Comparison of ENCODE assay signal across 1 cellular context in the genomic region with DNA sequence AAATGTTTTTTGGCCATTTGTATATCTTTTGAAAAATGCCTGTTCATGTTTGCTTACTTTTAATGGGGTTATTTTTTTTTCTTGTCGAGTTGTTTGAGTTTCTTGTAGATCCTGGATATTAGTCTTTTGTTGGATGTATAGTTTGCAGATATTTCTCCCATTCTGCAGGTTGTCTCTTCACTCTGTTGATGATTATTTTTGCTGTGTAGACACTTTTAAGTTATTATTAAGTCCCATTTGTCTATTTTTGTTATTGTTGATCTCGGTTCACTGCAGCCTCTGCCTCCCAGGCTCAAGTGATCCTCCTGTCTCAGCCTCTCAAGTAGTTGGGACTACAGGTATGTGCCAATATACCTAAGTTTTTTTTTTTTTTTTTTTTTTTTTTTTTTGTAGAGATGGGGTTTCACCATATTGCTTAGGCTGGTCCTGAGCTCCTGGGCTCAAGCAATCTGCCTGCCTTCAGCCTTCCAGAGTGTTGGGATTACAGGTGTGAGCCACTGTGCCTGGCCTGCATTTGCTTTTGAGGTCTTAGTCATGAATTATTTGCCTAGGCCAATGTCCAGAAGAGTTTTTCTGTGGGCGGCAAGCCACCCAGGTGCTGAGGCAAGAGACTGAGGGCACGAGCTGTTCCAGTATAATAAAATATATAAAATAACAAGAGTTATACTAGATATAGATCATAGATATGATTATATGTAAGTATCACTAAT. TPM values are rescaled to one million over a fixed set of nuclear protein-coding genes. Genes with fewer than 3 reads are reported as not detected.
"Had no signal": no experiment of that assay in that cellular context is flagged by ENCODE, and none has a peak within 500 bp of the region (broad histone marks: within the 10 kb centered on the region; RNA-seq: fewer than 3 reads in every experiment).

No MANE protein-coding gene starts in this region.

RNA-seq across cellular contexts. Expression of gene PCBP3, which starts 18.5 kb away (rescaled TPM):
- total RNA-seq: activated B cell treated with CpG ODN at 0.5 μM for 24 hours had no signal
